Comparison of ENCODE assay signal across 8 cellular contexts in the genomic region with DNA sequence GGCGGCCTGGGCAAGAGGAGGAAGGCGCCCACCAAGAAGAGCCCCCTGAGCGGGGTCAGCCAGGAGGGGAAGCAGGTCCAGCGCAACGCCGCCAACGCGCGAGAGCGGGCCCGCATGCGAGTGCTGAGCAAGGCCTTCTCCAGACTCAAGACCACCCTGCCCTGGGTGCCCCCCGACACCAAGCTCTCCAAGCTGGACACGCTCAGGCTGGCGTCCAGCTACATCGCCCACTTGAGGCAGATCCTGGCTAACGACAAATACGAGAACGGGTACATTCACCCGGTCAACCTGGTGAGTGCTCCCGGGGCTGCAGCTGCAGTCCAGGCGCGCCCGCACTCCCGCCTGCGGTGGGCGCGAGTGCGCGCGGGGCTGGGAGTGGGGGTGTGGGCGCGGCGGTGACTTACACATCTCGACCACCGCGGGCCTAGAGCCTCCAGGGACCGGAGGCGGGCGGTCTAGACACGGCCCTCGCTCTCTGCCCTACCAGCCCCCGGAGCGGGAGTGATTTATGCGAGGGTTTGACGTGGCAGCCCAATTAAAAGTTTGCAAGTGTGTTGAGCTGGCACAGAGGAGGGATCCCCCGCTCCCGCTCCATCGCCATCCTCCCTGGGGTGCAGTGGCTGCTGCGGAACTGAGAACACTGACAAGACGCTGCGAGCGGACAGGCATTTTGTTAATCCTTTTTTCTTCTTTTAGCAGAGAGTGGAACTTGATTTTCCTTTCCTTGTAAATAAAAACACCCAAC. TPM values are rescaled to one million over a fixed set of nuclear protein-coding genes. Genes with fewer than 3 reads are reported as not detected.
DNase-seq lines count a peak whose midpoint lies in the region; ATAC-seq and TF ChIP-seq lines count a peak whose summit lies in the region.

No MANE protein-coding gene starts in this region.

- no peak for DNase-seq in activated CD4-positive, alpha-beta T cell treated with anti-CD3 and anti-CD28 coated beads, Interleukin-2, amount 10 ng/mL, durations not matched to agents 24 days and 14 days
- DNase-seq in activated CD4-positive, alpha-beta T cell treated with anti-CD3 and anti-CD28 coated beads, Interleukin-2, amount 10 ng/mL, durations not matched to agents 7 days and 5 days = no peak
- no peak for DNase-seq in effector memory CD8-positive, alpha-beta T cell
- DNase-seq in memory B cell (ENCODE audit: low spot score in 2 of 2) (no peak), testis (peak; percentile 28), HK-2 (ENCODE audit: unreplicated experiment) (no peak), NOMO-1 treated with dmso at 0.1 percent for 144 hours (lab: John Stamatoyannopoulos, UW; ENCODE audit: unreplicated experiment) (no peak)

- H3K36me3 ChIP-seq in testis (ENCODE audit: low read depth, missing control alignments) = no peaks in the 10 kb centered on the region

- H3K36me3 Mint-ChIP-seq in activated CD4-positive, alpha-beta T cell treated with anti-CD3 and anti-CD28 coated beads, Interleukin-2, amount 10 ng/mL, durations not matched to agents 24 days and 14 days (ENCODE audit: low read depth) = no peaks in the 10 kb centered on the region
- H3K36me3 Mint-ChIP-seq in activated CD4-positive, alpha-beta T cell treated with anti-CD3 and anti-CD28 coated beads, Interleukin-2, amount 10 ng/mL, durations not matched to agents 7 days and 5 days (ENCODE audit: low read depth) = peaks cover 3% of the 10 kb centered on the region
- H3K36me3 Mint-ChIP-seq in effector memory CD8-positive, alpha-beta T cell (ENCODE audit: insufficient read depth) = no peaks in the 10 kb centered on the region
- H3K36me3 Mint-ChIP-seq in memory B cell = no peaks in the 10 kb centered on the region

- peak; percentile 27 for ATAC-seq in effector memory CD8-positive, alpha-beta T cell (replicated peaks)
- ATAC-seq in memory B cell (ENCODE audit: low read depth) (no peak), GM21576 (IDR thresholded peaks at IDR 0.05; ENCODE audit: unreplicated experiment) (no peak)

- H3K4me3 ChIP-seq in testis = peak overlapping the region; percentile 57 to 78

- peaks cover 88% of the 10 kb centered on the region for H3K27me3 Mint-ChIP-seq in activated CD4-positive, alpha-beta T cell treated with anti-CD3 and anti-CD28 coated beads, Interleukin-2, amount 10 ng/mL, durations not matched to agents 24 days and 14 days
- peaks cover 76% of the 10 kb centered on the region for H3K27me3 Mint-ChIP-seq in activated CD4-positive, alpha-beta T cell treated with anti-CD3 and anti-CD28 coated beads, Interleukin-2, amount 10 ng/mL, durations not matched to agents 7 days and 5 days
- H3K27me3 Mint-ChIP-seq in effector memory CD8-positive, alpha-beta T cell = peaks cover 88 to 97% of the 10 kb centered on the region in 2 donors
- H3K27me3 Mint-ChIP-seq in memory B cell = peaks cover 30% of the 10 kb centered on the region

- no peaks in the 10 kb centered on the region for H3K27me3 ChIP-seq in testis

- TF ChIP-seq CTCF in testis (IDR thresholded peaks at IDR 0.05) = no peak

- peak overlapping the region; percentile 17 for H3K27ac Mint-ChIP-seq in activated CD4-positive, alpha-beta T cell treated with anti-CD3 and anti-CD28 coated beads, Interleukin-2, amount 10 ng/mL, durations not matched to agents 24 days and 14 days
- H3K27ac Mint-ChIP-seq in activated CD4-positive, alpha-beta T cell treated with anti-CD3 and anti-CD28 coated beads, Interleukin-2, amount 10 ng/mL, durations not matched to agents 7 days and 5 days = no peak overlapping the region
- H3K27ac Mint-ChIP-seq in effector memory CD8-positive, alpha-beta T cell = no peak overlapping the region
- H3K27ac Mint-ChIP-seq in memory B cell = no peak overlapping the region

- POLR2A ChIA-PET in activated CD4-positive, alpha-beta T cell treated with anti-CD3 and anti-CD28 coated beads, Interleukin-2, amount 10 ng/mL, durations not matched to agents 7 days and 5 days (lab: Charles Lee) = no interaction called here

- H3K4me3 Mint-ChIP-seq in activated CD4-positive, alpha-beta T cell treated with anti-CD3 and anti-CD28 coated beads, Interleukin-2, amount 10 ng/mL, durations not matched to agents 24 days and 14 days = peak overlapping the region; percentile 42
- H3K4me3 Mint-ChIP-seq in activated CD4-positive, alpha-beta T cell treated with anti-CD3 and anti-CD28 coated beads, Interleukin-2, amount 10 ng/mL, durations not matched to agents 7 days and 5 days = no peak overlapping the region
- peak overlapping the region; percentile 30 to 48 for H3K4me3 Mint-ChIP-seq in effector memory CD8-positive, alpha-beta T cell
- peak overlapping the region; percentile 47 for H3K4me3 Mint-ChIP-seq in memory B cell

- peak overlapping the region; percentile 91 to 93 for H3K27ac ChIP-seq in testis

- 1 to 4% methylated on average over 12 to 39 of the region's 53 CpGs for WGBS in testis, 2 donors

- intact Hi-C loops in activated CD4-positive, alpha-beta T cell treated with anti-CD3 and anti-CD28 coated beads, Interleukin-2, amount 10 ng/mL, durations not matched to agents 24 days and 14 days (cut with micrococcal nuclease) = loop anchor here (2.0 kb wide), 2 partner anchors 35 to 647 kb away; no protein-coding TSS in a partner anchor
- intact Hi-C loops in testis (cut with DNase I; ENCODE audit: low total_unique reads) = no loop called here

- H3K4me1 ChIP-seq in testis = peaks cover 10% of the 10 kb centered on the region

- H3K9me3 Mint-ChIP-seq in activated CD4-positive, alpha-beta T cell treated with anti-CD3 and anti-CD28 coated beads, Interleukin-2, amount 10 ng/mL, durations not matched to agents 24 days and 14 days = peaks cover 12% of the 10 kb centered on the region
- no peaks in the 10 kb centered on the region for H3K9me3 Mint-ChIP-seq in activated CD4-positive, alpha-beta T cell treated with anti-CD3 and anti-CD28 coated beads, Interleukin-2, amount 10 ng/mL, durations not matched to agents 7 days and 5 days
- H3K9me3 Mint-ChIP-seq in effector memory CD8-positive, alpha-beta T cell = no peaks in the 10 kb centered on the region
- H3K9me3 Mint-ChIP-seq in memory B cell = no peaks in the 10 kb centered on the region

- TF ChIP-seq POLR2A in testis (IDR thresholded peaks at IDR 0.05) = no peak

- no peaks in the 10 kb centered on the region for H3K9me3 ChIP-seq in testis

- CTCF ChIA-PET in activated CD4-positive, alpha-beta T cell treated with anti-CD3 and anti-CD28 coated beads, Interleukin-2, amount 10 ng/mL, durations not matched to agents 7 days and 5 days (lab: Charles Lee) = no interaction called here

- H3K4me1 Mint-ChIP-seq in activated CD4-positive, alpha-beta T cell treated with anti-CD3 and anti-CD28 coated beads, Interleukin-2, amount 10 ng/mL, durations not matched to agents 24 days and 14 days = peaks cover 28% of the 10 kb centered on the region
- H3K4me1 Mint-ChIP-seq in activated CD4-positive, alpha-beta T cell treated with anti-CD3 and anti-CD28 coated beads, Interleukin-2, amount 10 ng/mL, durations not matched to agents 7 days and 5 days = peaks cover 25% of the 10 kb centered on the region
- H3K4me1 Mint-ChIP-seq in effector memory CD8-positive, alpha-beta T cell (ENCODE audit: low read depth in 2 of 2) = peaks cover 16 to 28% of the 10 kb centered on the region in 2 donors
- H3K4me1 Mint-ChIP-seq in memory B cell = peaks cover 22% of the 10 kb centered on the region

RNA-seq across cellular contexts. Expression of a gene that starts 0.8 kb away (rescaled TPM):
- total RNA-seq in activated CD4-positive, alpha-beta T cell treated with anti-CD3 and anti-CD28 coated beads, Interleukin-2, amount 10 ng/mL, durations not matched to agents 24 days and 14 days = not detected in 2 replicates
- not detected for total RNA-seq in activated CD4-positive, alpha-beta T cell treated with anti-CD3 and anti-CD28 coated beads, Interleukin-2, amount 10 ng/mL, durations not matched to agents 7 days and 5 days
- 1 to 10 TPM; 2.8 to 4.8 TPM for total RNA-seq in testis
- 3.7 TPM for polyA plus RNA-seq in testis (ENCODE audit: insufficient read depth, low read depth, low replicate concordance)
